In the genomic region with DNA sequence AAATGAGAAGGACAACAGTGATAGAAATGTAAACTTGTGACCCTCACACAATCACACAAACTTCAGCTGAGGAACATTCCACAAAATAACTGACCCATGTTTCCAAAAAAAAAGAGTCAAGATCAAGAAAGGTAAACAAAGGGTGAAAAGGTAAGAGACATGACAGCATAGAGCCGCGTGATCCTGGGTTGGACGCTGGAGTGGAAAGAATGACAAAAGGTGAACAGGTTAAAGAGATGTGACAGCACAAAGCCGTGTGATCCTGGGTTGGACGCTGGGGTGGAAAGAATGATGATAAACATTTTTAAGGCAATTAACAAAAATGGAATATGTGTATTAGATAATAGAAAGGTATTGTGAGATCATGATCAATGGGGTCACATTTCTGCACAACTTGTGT, we compare ENCODE assay signal across 24 cellular contexts.
DNase-seq lines count a peak whose midpoint lies in the region; ATAC-seq, FAIRE-seq and TF ChIP-seq lines count a peak whose summit lies in the region.
"Had no signal": no experiment of that assay in that cellular context is flagged by ENCODE, and none has a peak within 500 bp of the region (broad histone marks: within the 10 kb centered on the region; RNA-seq: fewer than 3 reads in every experiment).

No MANE protein-coding gene starts in this region.

- H3K79me2 ChIP-seq in HepG2 (ENCODE audit: insufficient read depth, low read length), result no peaks in the 10 kb centered on the region
- H3K79me2 ChIP-seq in neural progenitor cell (ENCODE audit: low read depth), result no peaks in the 10 kb centered on the region

- no peak overlapping the region for H3K4me3 ChIP-seq in right lobe of liver
- no peak overlapping the region for H3K4me3 ChIP-seq in HepG2 (replicated peaks in 1 of 3; ENCODE audit: insufficient read depth in 1 of 3, low read depth in 2 of 3, low read length in 3 of 3)
- H3K4me3 ChIP-seq in neural progenitor cell, result no peak overlapping the region
- H3K4me3 ChIP-seq: BLaER1, GM12878, GM23248 had no signal

- 18% methylated on average over 5 of the region's 5 CpGs for WGBS in right lobe of liver (ENCODE audit: insufficient coverage, low coverage, low lambda C conversion rate, missing lambda C conversion rate)
- WGBS in HepG2 (ENCODE audit: low lambda C conversion rate), result 13% methylated on average over 5 of the region's 5 CpGs

- no peak for DNase-seq in right lobe of liver
- DNase-seq in HepG2 (ENCODE audit: low spot score), result no peak
- DNase-seq in left kidney (ENCODE audit: low read depth, low spot score), result peak; percentile 38
- DNase-seq in neural progenitor cell (ENCODE audit: low spot score), result no peak
- no peak for DNase-seq in NCI-H82 treated with DMSO at 0.1 percent for 48 hours (lab: John Stamatoyannopoulos, UW; ENCODE audit: unreplicated experiment)
- no peak for DNase-seq in type B pancreatic cell (ENCODE audit: extremely low spot score, unreplicated experiment)
- DNase-seq in cerebellum (ENCODE audit: low spot score), result no peak
- no peak for DNase-seq in G401 (ENCODE audit: low spot score)
- DNase-seq: Caco-2; CD4-positive, CD25-positive, alpha-beta regulatory T cell; CD8-positive, alpha-beta T cell; DMS153; DND-41; GDM1; GM23248; H9 had no signal

- POLR2A ChIA-PET in HepG2 (lab: Yijun Ruan, JAX), result no interaction called here

- H3K36me3 Mint-ChIP-seq in neural progenitor cell (no peaks in the 10 kb centered on the region), type B pancreatic cell (no peaks in the 10 kb centered on the region)
- H3K36me3 Mint-ChIP-seq: CD4-positive, CD25-positive, alpha-beta regulatory T cell; CD8-positive, alpha-beta T cell had no signal

- peaks cover 5% of the 10 kb centered on the region for H3K27me3 Mint-ChIP-seq in neural progenitor cell (ENCODE audit: insufficient read depth, low read depth)
- H3K27me3 Mint-ChIP-seq in type B pancreatic cell, result peaks cover 25% of the 10 kb centered on the region
- H3K27me3 Mint-ChIP-seq: CD4-positive, CD25-positive, alpha-beta regulatory T cell had no signal

- in situ Hi-C loops in HepG2 (cut with HindIII; ENCODE audit: extremely low pct_ligation_motif_present, low pct_unique_long_range_greater_than_20kb) (no loop called here), G401 (cut with HindIII; ENCODE audit: low sequenced_read_pairs) (no loop called here)

- H4K20me1 ChIP-seq in HepG2 (ENCODE audit: insufficient read depth, low read length) (no peaks in the 10 kb centered on the region), neural progenitor cell (ENCODE audit: low read depth) (no peaks in the 10 kb centered on the region)
- H4K20me1 ChIP-seq: BLaER1 had no signal

- TF ChIP-seq EP300 in HepG2 (IDR thresholded peaks at IDR 0.05; ENCODE audit: low read depth in 2 of 2, low read length in 2 of 2) (no peak), HepG2 (CRISPR knock-in tag; IDR thresholded peaks at IDR 0.05; ENCODE audit: borderline replicate concordance) (no peak)

- ATAC-seq in right lobe of liver (peak in 3 of 4 donors; percentile 54 to 75 (median 71)), HepG2 (no peak)
- ATAC-seq: CD8-positive, alpha-beta T cell; GM12878; HCT116 had no signal

- no peak for FAIRE-seq in HepG2 (lab: Jason Lieb, UNC)
- FAIRE-seq: A204.1, GM12878, GM19239 had no signal

- H3K4me2 ChIP-seq in HepG2 (ENCODE audit: low read depth, low read length) (no peak overlapping the region), neural progenitor cell (no peak overlapping the region)
- H3K4me2 ChIP-seq: BLaER1 had no signal

- TF ChIP-seq POLR2A in right lobe of liver (IDR thresholded peaks at IDR 0.05), result no peak
- TF ChIP-seq POLR2A in HepG2 (IDR thresholded peaks at IDR 0.05; ENCODE audit: insufficient read depth in 1 of 2, low read depth in 2 of 2, low read length in 2 of 2), result no peak

- intact Hi-C loops in right lobe of liver (cut with DNase I) (no loop called here), HepG2 (cut with micrococcal nuclease; ENCODE audit: unreplicated experiment) (no loop called here)

- H3K27ac Mint-ChIP-seq in neural progenitor cell, result peak overlapping the region; percentile 46
- H3K27ac Mint-ChIP-seq in type B pancreatic cell, result no peak overlapping the region
- H3K27ac Mint-ChIP-seq: B cell; CD4-positive, CD25-positive, alpha-beta regulatory T cell; CD8-positive, alpha-beta T cell; H9 had no signal

- H3K36me3 ChIP-seq in right lobe of liver (no peaks in the 10 kb centered on the region), HepG2 (replicated peaks in 1 of 2; ENCODE audit: control insufficient read depth in 1 of 2, insufficient read depth in 2 of 2, low read length in 2 of 2) (no peaks in the 10 kb centered on the region), neural progenitor cell (no peaks in the 10 kb centered on the region)
- H3K36me3 ChIP-seq: BLaER1 had no signal

- no TSS peak for BruUV-seq in HepG2 (replicated peaks; lab: Mats Ljungman, UMichigan)

- H3F3A ChIP-seq in neural progenitor cell (ENCODE audit: low read depth), result no peaks in the 10 kb centered on the region

- H3K27ac ChIP-seq in right lobe of liver (no peak overlapping the region), HepG2 (ENCODE audit: extremely low read length, insufficient read depth, low read length) (no peak overlapping the region), neural progenitor cell (no peak overlapping the region)
- H3K27ac ChIP-seq: 22Rv1, BLaER1, C4-2B, GM23248 had no signal

- H3K9me3 Mint-ChIP-seq in neural progenitor cell, result no peaks in the 10 kb centered on the region
- peaks cover 4% of the 10 kb centered on the region for H3K9me3 Mint-ChIP-seq in type B pancreatic cell
- H3K9me3 Mint-ChIP-seq: CD8-positive, alpha-beta T cell; H9 had no signal

- CTCF ChIA-PET in HepG2 (lab: Yijun Ruan, JAX; ENCODE audit: low intra/inter-chr PET ratio, low total read pairs), result no interaction called here

- H3K9me3 ChIP-seq in right lobe of liver, result no peaks in the 10 kb centered on the region
- no peaks in the 10 kb centered on the region for H3K9me3 ChIP-seq in HepG2 (ENCODE audit: low read length)
- H3K9me3 ChIP-seq in neural progenitor cell (ENCODE audit: low read depth), result no peaks in the 10 kb centered on the region
- H3K9me3 ChIP-seq: BLaER1, Caco-2 had no signal

- peaks cover 0 to 3% of the 10 kb centered on the region in 2 donors for H3K27me3 ChIP-seq in right lobe of liver
- no peaks in the 10 kb centered on the region for H3K27me3 ChIP-seq in HepG2 (ENCODE audit: control insufficient read depth in 1 of 2, insufficient read depth in 2 of 2, low read length in 2 of 2)
- peaks cover 5% of the 10 kb centered on the region for H3K27me3 ChIP-seq in neural progenitor cell
- H3K27me3 ChIP-seq: BLaER1 had no signal

- no peak overlapping the region for H2AFZ ChIP-seq in HepG2 (ENCODE audit: low read length)
- no peak overlapping the region for H2AFZ ChIP-seq in neural progenitor cell (replicated peaks)
- H2AFZ ChIP-seq: GM23248 had no signal

- no peak overlapping the region for H3K9ac ChIP-seq in HepG2 (ENCODE audit: insufficient read depth, low read depth, low read length)
- H3K9ac ChIP-seq in neural progenitor cell, result no peak overlapping the region
- H3K9ac ChIP-seq: BLaER1, GM23248 had no signal

- H3K4me1 Mint-ChIP-seq in neural progenitor cell (peaks cover 15% of the 10 kb centered on the region), type B pancreatic cell (ENCODE audit: unreplicated experiment) (no peaks in the 10 kb centered on the region)
- H3K4me1 Mint-ChIP-seq: B cell; CD4-positive, CD25-positive, alpha-beta regulatory T cell had no signal

- H3K4me1 ChIP-seq in right lobe of liver, result no peaks in the 10 kb centered on the region
- H3K4me1 ChIP-seq in HepG2 (ENCODE audit: insufficient read depth, low read length), result no peaks in the 10 kb centered on the region
- H3K4me1 ChIP-seq in neural progenitor cell, result peaks cover 7% of the 10 kb centered on the region
- H3K4me1 ChIP-seq: BLaER1, Caco-2 had no signal

- TF ChIP-seq CTCF in right lobe of liver (IDR thresholded peaks at IDR 0.05), result no peak
- TF ChIP-seq CTCF in HepG2 (CRISPR knock-in tag; IDR thresholded peaks at IDR 0.05), result no peak
- no peak for TF ChIP-seq CTCF in neural progenitor cell (IDR thresholded peaks at IDR 0.05)
- TF ChIP-seq CTCF in type B pancreatic cell (conservative IDR thresholded peaks at IDR 0.05), result no peak

- no peak for TF ChIP-seq RAD21 in HepG2 (CRISPR knock-in tag; IDR thresholded peaks at IDR 0.05)

- H3K4me3 Mint-ChIP-seq in neural progenitor cell (no peak overlapping the region), type B pancreatic cell (no peak overlapping the region)
- H3K4me3 Mint-ChIP-seq: B cell; CD4-positive, CD25-positive, alpha-beta regulatory T cell; CD8-positive, alpha-beta T cell; H9 had no signal

TF ChIP-seq in HepG2, 621 proteins besides CTCF, POLR2A, EP300 and RAD21:
- TF ChIP-seq ZNF282 (IDR thresholded peaks at IDR 0.05; ENCODE audit: partially characterized antibody), result no peak
- no peak for TF ChIP-seq POGZ (CRISPR knock-in tag; IDR thresholded peaks at IDR 0.05)
- no peak for TF ChIP-seq ZNF264 (CRISPR knock-in tag; IDR thresholded peaks at IDR 0.05)
- TF ChIP-seq, protein P1, sequence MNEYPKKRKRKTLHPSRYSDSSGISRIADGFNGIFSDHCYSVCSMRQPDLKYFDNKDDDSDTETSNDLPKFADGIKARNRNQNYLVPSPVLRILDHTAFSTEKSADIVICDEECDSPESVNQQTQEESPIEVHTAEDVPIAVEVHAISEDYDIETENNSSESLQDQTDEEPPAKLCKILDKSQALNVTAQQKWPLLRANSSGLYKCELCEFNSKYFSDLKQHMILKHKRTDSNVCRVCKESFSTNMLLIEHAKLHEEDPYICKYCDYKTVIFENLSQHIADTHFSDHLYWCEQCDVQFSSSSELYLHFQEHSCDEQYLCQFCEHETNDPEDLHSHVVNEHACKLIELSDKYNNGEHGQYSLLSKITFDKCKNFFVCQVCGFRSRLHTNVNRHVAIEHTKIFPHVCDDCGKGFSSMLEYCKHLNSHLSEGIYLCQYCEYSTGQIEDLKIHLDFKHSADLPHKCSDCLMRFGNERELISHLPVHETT (CRISPR knock-in tag; conservative IDR thresholded peaks at IDR 0.05), result no peak
- TF ChIP-seq, protein P2, sequence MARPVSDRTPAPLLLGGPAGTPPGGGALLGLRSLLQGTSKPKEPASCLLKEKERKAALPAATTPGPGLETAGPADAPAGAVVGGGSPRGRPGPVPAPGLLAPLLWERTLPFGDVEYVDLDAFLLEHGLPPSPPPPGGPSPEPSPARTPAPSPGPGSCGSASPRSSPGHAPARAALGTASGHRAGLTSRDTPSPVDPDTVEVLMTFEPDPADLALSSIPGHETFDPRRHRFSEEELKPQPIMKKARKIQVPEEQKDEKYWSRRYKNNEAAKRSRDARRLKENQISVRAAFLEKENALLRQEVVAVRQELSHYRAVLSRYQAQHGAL (CRISPR knock-in tag; IDR thresholded peaks at IDR 0.05; ENCODE audit: not compliant biosample characterization), result no peak
- no peak for TF ChIP-seq MEIS2 (CRISPR knock-in tag; IDR thresholded peaks at IDR 0.05)
- TF ChIP-seq GTF3A (CRISPR knock-in tag; conservative IDR thresholded peaks at IDR 0.05), result no peak
- TF ChIP-seq ZNF496 (CRISPR knock-in tag; IDR thresholded peaks at IDR 0.05; ENCODE audit: insufficient replicate concordance), result no peak
- no peak for TF ChIP-seq MEF2D (CRISPR knock-in tag; IDR thresholded peaks at IDR 0.05)
- TF ChIP-seq ZNF878 (CRISPR knock-in tag; IDR thresholded peaks at IDR 0.05), result no peak
